ENCODE assay signal across 10 cellular contexts in the genomic region with DNA sequence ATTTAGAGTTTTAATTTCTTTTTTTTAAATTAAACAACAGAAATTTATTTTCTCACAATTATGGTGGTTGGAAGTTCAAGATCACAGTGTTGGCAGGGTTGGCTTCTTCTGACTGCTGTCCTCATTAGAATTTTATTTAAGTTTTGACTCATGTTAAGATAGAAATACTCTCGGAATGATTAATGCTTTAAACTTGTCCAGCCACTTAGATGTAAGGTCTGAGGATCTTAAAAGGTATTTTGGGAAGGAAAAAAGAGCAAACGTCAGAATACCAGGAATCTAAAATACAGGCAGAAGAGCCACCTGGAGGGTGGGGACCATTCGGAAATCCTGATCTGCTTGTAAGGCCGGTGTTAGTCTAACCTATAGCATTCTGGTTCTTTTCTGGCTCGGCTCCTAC.
"Had no signal": no experiment of that assay in that cellular context is flagged by ENCODE, and none has a peak within 500 bp of the region (broad histone marks: within the 10 kb centered on the region; RNA-seq: fewer than 3 reads in every experiment).

No MANE protein-coding gene starts in this region.

- FAIRE-seq: H1, H54, HTR-8/SVneo, K562 had no signal

- ATAC-seq: GM23338, K562 had no signal

- H3K4me2 ChIP-seq: GM23338 had no signal

- DNase-seq: H9, HCEC 1CT, IMR-90, Kasumi-1, KG1 had no signal

- H3K4me3 ChIP-seq: GM23338, K562 had no signal

- H2AFZ ChIP-seq: GM23338 had no signal
